Comparison of ENCODE assay signal across 21 cellular contexts in genomic region chr5:155906046-155906445, GRCh38.
A peak's percentile ranks its signal among the peaks of the same experiment; 100 is the strongest.
DNase-seq lines count a peak whose midpoint lies in the region; ATAC-seq and TF ChIP-seq lines count a peak whose summit lies in the region.
"Had no signal": no experiment of that assay in that cellular context is flagged by ENCODE, and none has a peak within 500 bp of the region (broad histone marks: within the 10 kb centered on the region; RNA-seq: fewer than 3 reads in every experiment).

No MANE protein-coding gene starts in this region.

- H2AFZ ChIP-seq in MM.1S (ENCODE audit: low read length): no peak overlapping the region

- H3K27ac Mint-ChIP-seq in natural killer cell: no peak overlapping the region
- H3K27ac Mint-ChIP-seq in natural killer cell treated with Interleukin-12 subunit alpha and Interleukin-12 subunit beta and Interleukin-15 and Interleukin-18, amount 100 ng/mL, for 72 hours: no peak overlapping the region
- H3K27ac Mint-ChIP-seq: activated CD8-positive, alpha-beta T cell treated with anti-CD3 and anti-CD28 coated beads for 36 hours had no signal

- intact Hi-C loops in natural killer cell (cut with micrococcal nuclease): loop anchor here (1.0 kb wide), 2 partner anchors 177 to 206 kb away; no protein-coding TSS in a partner anchor

- no peaks in the 10 kb centered on the region for H3K27me3 Mint-ChIP-seq in natural killer cell (ENCODE audit: low read depth in 2 of 2)
- H3K27me3 Mint-ChIP-seq in natural killer cell treated with Interleukin-12 subunit alpha and Interleukin-12 subunit beta and Interleukin-15 and Interleukin-18, amount 100 ng/mL, for 72 hours: no peaks in the 10 kb centered on the region

- no peaks in the 10 kb centered on the region for H3K4me1 Mint-ChIP-seq in natural killer cell
- H3K4me1 Mint-ChIP-seq in natural killer cell treated with Interleukin-12 subunit alpha and Interleukin-12 subunit beta and Interleukin-15 and Interleukin-18, amount 100 ng/mL, for 72 hours (ENCODE audit: low read depth in 2 of 2): no peaks in the 10 kb centered on the region

- H3K36me3 ChIP-seq in MM.1S (replicated peaks; ENCODE audit: insufficient read depth, low read length): no peaks in the 10 kb centered on the region
- no peaks in the 10 kb centered on the region for H3K36me3 ChIP-seq in WERI-Rb-1
- H3K36me3 ChIP-seq: suprapubic skin had no signal

- DNase-seq in natural killer cell (no peak), MM.1S (no peak), WERI-Rb-1 (peak; percentile 11), cortex of kidney (lab: John Stamatoyannopoulos, UW) (no peak)
- DNase-seq in natural killer cell treated with Interleukin-12 subunit alpha and Interleukin-12 subunit beta and Interleukin-15 and Interleukin-18, amount 100 ng/mL, for 72 hours (ENCODE audit: low spot score): no peak
- no peak for DNase-seq in activated CD4-positive, alpha-beta T cell treated with anti-CD3 and anti-CD28 coated beads, Interleukin-2, amount 50 U/mL, for 1 hour
- DNase-seq: activated CD8-positive, alpha-beta T cell treated with anti-CD3 and anti-CD28 coated beads for 36 hours; activated effector memory CD4-positive, alpha-beta T cell treated with anti-CD3 and anti-CD28 coated beads, Interleukin-2, amount 50 U/mL, for 16 hours; activated T-cell treated with anti-CD3 and anti-CD28 coated beads for 4 hours; body of pancreas; C1 segment of cervical spinal cord; effector memory CD4-positive, alpha-beta T cell; Kasumi-1; kidney glomerular epithelial cell; NCI-H1436; NK-92 treated with Interleukin-12 subunit alpha and Interleukin-12 subunit beta, amount 100 ng/mL, for 24 hours; psoas muscle had no signal

- H3K4me3 ChIP-seq in MM.1S (ENCODE audit: low read length) (no peak overlapping the region), WERI-Rb-1 (ENCODE audit: low read depth, low read length) (no peak overlapping the region)
- H3K4me3 ChIP-seq: body of pancreas, psoas muscle, suprapubic skin had no signal

- no peaks in the 10 kb centered on the region for H3K9me3 ChIP-seq in MM.1S (replicated peaks; ENCODE audit: insufficient read depth, low read length)
- no peaks in the 10 kb centered on the region for H3K9me3 ChIP-seq in WERI-Rb-1 (ENCODE audit: severe bottlenecking)
- H3K9me3 ChIP-seq: body of pancreas, psoas muscle, suprapubic skin had no signal

- H3K4me3 Mint-ChIP-seq in natural killer cell: no peak overlapping the region
- H3K4me3 Mint-ChIP-seq in natural killer cell treated with Interleukin-12 subunit alpha and Interleukin-12 subunit beta and Interleukin-15 and Interleukin-18, amount 100 ng/mL, for 72 hours: no peak overlapping the region
- H3K4me3 Mint-ChIP-seq: activated CD8-positive, alpha-beta T cell treated with anti-CD3 and anti-CD28 coated beads for 36 hours had no signal

- H3K27ac ChIP-seq in MM.1S (ENCODE audit: low read length) (no peak overlapping the region), WERI-Rb-1 (no peak overlapping the region)
- H3K27ac ChIP-seq: body of pancreas, psoas muscle, suprapubic skin had no signal

- no peaks in the 10 kb centered on the region for H3K9me2 ChIP-seq in MM.1S (replicated peaks; ENCODE audit: insufficient read depth, low read length)

- no peaks in the 10 kb centered on the region for H3K9me3 Mint-ChIP-seq in natural killer cell
- no peaks in the 10 kb centered on the region for H3K9me3 Mint-ChIP-seq in natural killer cell treated with Interleukin-12 subunit alpha and Interleukin-12 subunit beta and Interleukin-15 and Interleukin-18, amount 100 ng/mL, for 72 hours
- H3K9me3 Mint-ChIP-seq: activated CD8-positive, alpha-beta T cell treated with anti-CD3 and anti-CD28 coated beads for 36 hours had no signal

- H3K27me3 ChIP-seq in MM.1S (replicated peaks; ENCODE audit: insufficient read depth, low read length): no peaks in the 10 kb centered on the region
- no peaks in the 10 kb centered on the region for H3K27me3 ChIP-seq in WERI-Rb-1 (ENCODE audit: insufficient read depth, low read depth, severe bottlenecking)
- H3K27me3 ChIP-seq: body of pancreas, suprapubic skin had no signal

- TF ChIP-seq CTCF in natural killer cell (IDR thresholded peaks at IDR 0.05) (peak; percentile 42), MM.1S (IDR thresholded peaks at IDR 0.05; ENCODE audit: low read length) (peak; percentile 14; the same call in 1 of the 2 replicates), WERI-Rb-1 (IDR thresholded peaks at IDR 0.05; ENCODE audit: low read depth, low read length) (0 out of 2 replicates have a peak, but pooled peaks have one; percentile 23)

- no peaks in the 10 kb centered on the region for H3K79me2 ChIP-seq in MM.1S (ENCODE audit: low read length)

- H3K9ac ChIP-seq in MM.1S (ENCODE audit: low read length): no peak overlapping the region

- ATAC-seq in natural killer cell (no peak), HG03432 (IDR thresholded peaks at IDR 0.05; ENCODE audit: unreplicated experiment) (no peak), GM21360 (IDR thresholded peaks at IDR 0.05; ENCODE audit: unreplicated experiment) (no peak)
- ATAC-seq in natural killer cell treated with Interleukin-12 subunit alpha and Interleukin-12 subunit beta and Interleukin-15 and Interleukin-18, amount 100 ng/mL, for 72 hours: no peak
- ATAC-seq: activated CD4-positive, CD25-positive, alpha-beta regulatory T cell treated with anti-CD3 and anti-CD28 coated beads, Interleukin-2, amount 50 U/mL, for 24 hours; activated CD8-positive, alpha-beta T cell treated with anti-CD3 and anti-CD28 coated beads for 36 hours; body of pancreas had no signal

- no peaks in the 10 kb centered on the region for H4K20me1 ChIP-seq in MM.1S (ENCODE audit: insufficient read depth, low read length)

- no peak overlapping the region for H3K4me2 ChIP-seq in MM.1S (ENCODE audit: low read depth, low read length)

- no peaks in the 10 kb centered on the region for H3K36me3 Mint-ChIP-seq in natural killer cell
- H3K36me3 Mint-ChIP-seq in natural killer cell treated with Interleukin-12 subunit alpha and Interleukin-12 subunit beta and Interleukin-15 and Interleukin-18, amount 100 ng/mL, for 72 hours: no peaks in the 10 kb centered on the region

- H3F3A ChIP-seq in MM.1S (ENCODE audit: insufficient read depth, low read length): no peaks in the 10 kb centered on the region

- H3K4me1 ChIP-seq in MM.1S (ENCODE audit: low read length): no peaks in the 10 kb centered on the region
- H3K4me1 ChIP-seq: body of pancreas, psoas muscle, suprapubic skin had no signal
